In genomic region chr17:55728361-55728760, GRCh38 we compare ENCODE assay signal across 29 cellular contexts. TPM values are rescaled to one million over a fixed set of nuclear protein-coding genes. Genes with fewer than 3 reads are reported as not detected.
A peak's percentile ranks its signal among the peaks of the same experiment; 100 is the strongest.
DNase-seq lines count a peak whose midpoint lies in the region; ATAC-seq, FAIRE-seq and TF ChIP-seq lines count a peak whose summit lies in the region.
"Had no signal": no experiment of that assay in that cellular context is flagged by ENCODE, and none has a peak within 500 bp of the region (broad histone marks: within the 10 kb centered on the region; RNA-seq: fewer than 3 reads in every experiment).

No MANE protein-coding gene starts in this region.

- no peak overlapping the region for H3K23ac ChIP-seq in H1 (ENCODE audit: insufficient read length)

- H3K27ac ChIP-seq in H1 (ENCODE audit: low read depth, low read length): no peak overlapping the region
- H3K27ac ChIP-seq in neural progenitor cell: no peak overlapping the region
- H3K27ac ChIP-seq in tibial artery: peak overlapping the region; percentile 30 to 34
- no peak overlapping the region for H3K27ac ChIP-seq in foreskin keratinocyte
- H3K27ac ChIP-seq: brain microvascular endothelial cell, colonic mucosa, spleen had no signal

- H3K27ac Mint-ChIP-seq in activated CD4-positive, alpha-beta T cell treated with anti-CD3 and anti-CD28 coated beads, Interleukin-2, amount 10 ng/mL, durations not matched to agents 24 days and 14 days: no peak overlapping the region
- no peak overlapping the region for H3K27ac Mint-ChIP-seq in neural progenitor cell
- no peak overlapping the region for H3K27ac Mint-ChIP-seq in activated naive CD4-positive, alpha-beta T cell treated with anti-CD3 and anti-CD28 coated beads, Interleukin-2, amount 10 ng/mL, durations not matched to agents 7 days and 5 days
- H3K27ac Mint-ChIP-seq: activated CD4-positive, alpha-beta T cell treated with anti-CD3 and anti-CD28 coated beads for 36 hours; activated T-cell treated with anti-CD3 and anti-CD28 coated beads, Interleukin-2, amount 50 U/mL, for 24 hours; CD4-positive, alpha-beta memory T cell; effector memory CD8-positive, alpha-beta T cell; T-helper 17 cell had no signal

- H2BK20ac ChIP-seq in H1 (ENCODE audit: low read length): no peak overlapping the region

- TF ChIP-seq POLR2A in H1 (IDR thresholded peaks at IDR 0.05; ENCODE audit: control extremely low read depth in 1 of 2, low read depth in 2 of 2, low read length in 2 of 2): no peak

- no peaks in the 10 kb centered on the region for H3K79me1 ChIP-seq in H1 (ENCODE audit: low read depth, low read length)

- H3K4me3 Mint-ChIP-seq in activated CD4-positive, alpha-beta T cell treated with anti-CD3 and anti-CD28 coated beads, Interleukin-2, amount 10 ng/mL, durations not matched to agents 24 days and 14 days: no peak overlapping the region
- no peak overlapping the region for H3K4me3 Mint-ChIP-seq in neural progenitor cell
- no peak overlapping the region for H3K4me3 Mint-ChIP-seq in activated naive CD4-positive, alpha-beta T cell treated with anti-CD3 and anti-CD28 coated beads, Interleukin-2, amount 10 ng/mL, durations not matched to agents 7 days and 5 days
- H3K4me3 Mint-ChIP-seq: activated CD4-positive, alpha-beta T cell treated with anti-CD3 and anti-CD28 coated beads for 36 hours; activated T-cell treated with anti-CD3 and anti-CD28 coated beads, Interleukin-2, amount 50 U/mL, for 24 hours; CD4-positive, alpha-beta memory T cell; effector memory CD8-positive, alpha-beta T cell; T-helper 17 cell had no signal

- no peak overlapping the region for H4K5ac ChIP-seq in H1 (ENCODE audit: insufficient read length, low read depth, low read length)

- H3K4me1 Mint-ChIP-seq in activated CD4-positive, alpha-beta T cell treated with anti-CD3 and anti-CD28 coated beads, Interleukin-2, amount 10 ng/mL, durations not matched to agents 24 days and 14 days: peaks cover 3% of the 10 kb centered on the region
- H3K4me1 Mint-ChIP-seq in neural progenitor cell: peaks cover 47% of the 10 kb centered on the region
- H3K4me1 Mint-ChIP-seq in activated naive CD4-positive, alpha-beta T cell treated with anti-CD3 and anti-CD28 coated beads, Interleukin-2, amount 10 ng/mL, durations not matched to agents 7 days and 5 days: no peaks in the 10 kb centered on the region
- H3K4me1 Mint-ChIP-seq: CD4-positive, alpha-beta memory T cell had no signal

- no peaks in the 10 kb centered on the region for H3K27me3 ChIP-seq in H1 (replicated peaks in 1 of 4; ENCODE audit: control insufficient read depth in 3 of 4, extremely low read depth in 1 of 4, insufficient read depth in 3 of 4, low read length in 3 of 4)
- H3K27me3 ChIP-seq in neural progenitor cell: no peaks in the 10 kb centered on the region
- no peaks in the 10 kb centered on the region for H3K27me3 ChIP-seq in tibial artery
- H3K27me3 ChIP-seq in foreskin keratinocyte: no peaks in the 10 kb centered on the region
- H3K27me3 ChIP-seq: brain microvascular endothelial cell, colonic mucosa, esophagus squamous epithelium, gastroesophageal sphincter had no signal

- H4K91ac ChIP-seq in H1 (replicated peaks; ENCODE audit: insufficient read length, low read length): no peak overlapping the region

- H3K9me3 Mint-ChIP-seq in activated CD4-positive, alpha-beta T cell treated with anti-CD3 and anti-CD28 coated beads, Interleukin-2, amount 10 ng/mL, durations not matched to agents 24 days and 14 days: no peaks in the 10 kb centered on the region
- H3K9me3 Mint-ChIP-seq in neural progenitor cell: no peaks in the 10 kb centered on the region
- no peaks in the 10 kb centered on the region for H3K9me3 Mint-ChIP-seq in activated naive CD4-positive, alpha-beta T cell treated with anti-CD3 and anti-CD28 coated beads, Interleukin-2, amount 10 ng/mL, durations not matched to agents 7 days and 5 days
- H3K9me3 Mint-ChIP-seq: activated T-cell treated with anti-CD3 and anti-CD28 coated beads, Interleukin-2, amount 50 U/mL, for 24 hours; CD4-positive, alpha-beta memory T cell; effector memory CD8-positive, alpha-beta T cell had no signal

- ATAC-seq in foreskin keratinocyte: no peak
- ATAC-seq: activated CD4-positive, alpha-beta T cell treated with anti-CD3 and anti-CD28 coated beads for 36 hours; effector memory CD8-positive, alpha-beta T cell; gastroesophageal sphincter; T-helper 17 cell had no signal

- H3K4me3 ChIP-seq in H1 (ENCODE audit: extremely low read depth in 1 of 4, insufficient read depth in 2 of 4, low read depth in 3 of 4, low read length in 4 of 4) (no peak overlapping the region), neural progenitor cell (no peak overlapping the region), tibial artery (no peak overlapping the region)
- H3K4me3 ChIP-seq: colonic mucosa, esophagus squamous epithelium, gastroesophageal sphincter, spleen had no signal

- TF ChIP-seq CTCF in H1 (IDR thresholded peaks at IDR 0.05; ENCODE audit: control extremely low read depth in 1 of 3, insufficient read depth in 1 of 3, low read depth in 1 of 3, low read length in 3 of 3): no peak
- no peak for TF ChIP-seq CTCF in neural progenitor cell (IDR thresholded peaks at IDR 0.05)
- no peak for TF ChIP-seq CTCF in tibial artery (IDR thresholded peaks at IDR 0.05)
- no peak for TF ChIP-seq CTCF in foreskin keratinocyte (conservative IDR thresholded peaks at IDR 0.05)

- 77% methylated on average over 5 of the region's 5 CpGs; no CpG with 5 or more reads in 1 of the 2 experiments for WGBS in H1 (ENCODE audit: extremely low coverage in 1 of 2, insufficient coverage in 1 of 2, insufficient read length in 1 of 2, insufficient replicate concordance in 2 of 2, low coverage in 1 of 2, low lambda C conversion rate in 2 of 2, missing lambda C conversion rate in 1 of 2), 2 experiments

- H2BK15ac ChIP-seq in H1 (ENCODE audit: low read length): no peak overlapping the region

- H3K4me2 ChIP-seq in H1 (ENCODE audit: insufficient read depth in 1 of 2, low read depth in 2 of 2, low read length in 2 of 2) (no peak overlapping the region), neural progenitor cell (no peak overlapping the region)

- no peak overlapping the region for H3K9ac ChIP-seq in H1 (replicated peaks in 1 of 4; ENCODE audit: extremely low read depth in 1 of 4, low read depth in 3 of 4, low read length in 3 of 4)
- H3K9ac ChIP-seq in neural progenitor cell: no peak overlapping the region

- H3K36me3 ChIP-seq in H1 (ENCODE audit: control insufficient read depth in 2 of 4, insufficient read depth in 4 of 4, low read length in 3 of 4): no peaks in the 10 kb centered on the region
- no peaks in the 10 kb centered on the region for H3K36me3 ChIP-seq in neural progenitor cell
- H3K36me3 ChIP-seq in tibial artery: no peaks in the 10 kb centered on the region
- H3K36me3 ChIP-seq: brain microvascular endothelial cell, colonic mucosa, esophagus squamous epithelium, gastroesophageal sphincter, spleen had no signal

- intact Hi-C loops in activated CD4-positive, alpha-beta T cell treated with anti-CD3 and anti-CD28 coated beads, Interleukin-2, amount 10 ng/mL, durations not matched to agents 24 days and 14 days (cut with micrococcal nuclease): no loop called here
- intact Hi-C loops in tibial artery (cut with DNase I; ENCODE audit: low total_unique reads): no loop called here

- H3K9me3 ChIP-seq in H1 (ENCODE audit: insufficient read depth in 2 of 2, low read depth in 1 of 2, low read length in 1 of 2) (no peaks in the 10 kb centered on the region), neural progenitor cell (ENCODE audit: low read depth) (no peaks in the 10 kb centered on the region), tibial artery (no peaks in the 10 kb centered on the region)
- H3K9me3 ChIP-seq: colonic mucosa, esophagus squamous epithelium, gastroesophageal sphincter, spleen had no signal

- no peak overlapping the region for H2BK120ac ChIP-seq in H1 (replicated peaks; ENCODE audit: low read depth, low read length)

- H3F3A ChIP-seq in neural progenitor cell (ENCODE audit: low read depth): no peaks in the 10 kb centered on the region

- no peak overlapping the region for H3K14ac ChIP-seq in H1 (ENCODE audit: insufficient read length)

- H2AFZ ChIP-seq in H1 (ENCODE audit: low read length) (peak overlapping the region; percentile 95), neural progenitor cell (replicated peaks) (peak overlapping the region; percentile 79)

- no peak overlapping the region for H2AK5ac ChIP-seq in H1 (ENCODE audit: low read depth, low read length)

- H3K56ac ChIP-seq in H1 (replicated peaks; ENCODE audit: insufficient read length, low read depth, low read length): no peak overlapping the region

- peak; percentile 25 for DNase-seq in activated CD4-positive, alpha-beta T cell treated with anti-CD3 and anti-CD28 coated beads, Interleukin-2, amount 10 ng/mL, durations not matched to agents 24 days and 14 days
- no peak for DNase-seq in activated CD4-positive, alpha-beta T cell treated with anti-CD3 and anti-CD28 coated beads, Interleukin-2, amount 50 U/mL, for 1 hour
- DNase-seq in H1 (ENCODE audit: low read depth in 1 of 2, low spot score in 2 of 2) (no peak), neural progenitor cell (ENCODE audit: low spot score) (no peak), tibial artery (no peak), HCEC 1CT (no peak), foreskin keratinocyte (no peak)
- DNase-seq in activated naive CD4-positive, alpha-beta T cell treated with anti-CD3 and anti-CD28 coated beads, Interleukin-2, amount 10 ng/mL, durations not matched to agents 7 days and 5 days: no peak
- DNase-seq: 8988T; activated CD4-positive, alpha-beta T cell treated with anti-CD3 and anti-CD28 coated beads for 36 hours; activated T-cell treated with anti-CD3 and anti-CD28 coated beads, Interleukin-2, amount 50 U/mL, for 24 hours; brain microvascular endothelial cell; CD4-positive, alpha-beta memory T cell; colonic mucosa; DMS 273 treated with DMSO at 0.1 percent for 48 hours; effector memory CD8-positive, alpha-beta T cell; esophagus squamous epithelium; hypothalamus; NCI-H1048; NCI-H187; NCI-H2171 treated with DMSO at 0.1 percent for 48 hours; NCI-H69; spleen; stimulated activated CD4-positive, alpha-beta T cell treated with anti-CD3 and anti-CD28 coated beads, Interleukin-2, amount 100 ng/mL, for 48 hours; stimulated activated naive CD4-positive, alpha-beta T cell treated with Interleukin-2 at 50 U/mL for 16 hours; T-helper 17 cell had no signal

- no peaks in the 10 kb centered on the region for H4K20me1 ChIP-seq in H1 (replicated peaks in 1 of 2; ENCODE audit: control insufficient read depth in 1 of 2, insufficient read depth in 2 of 2, low read length in 2 of 2)
- no peaks in the 10 kb centered on the region for H4K20me1 ChIP-seq in neural progenitor cell (ENCODE audit: low read depth)

- TF ChIP-seq RAD21 in H1 (IDR thresholded peaks at IDR 0.05 in 1 of 2, conservative IDR thresholded peaks at IDR 0.05 in 1 of 2; ENCODE audit: low read depth in 2 of 2, low read length in 2 of 2): no peak

- no peaks in the 10 kb centered on the region for H3K79me2 ChIP-seq in H1 (ENCODE audit: control insufficient read depth in 1 of 2, insufficient read depth in 2 of 2, low read length in 2 of 2)
- H3K79me2 ChIP-seq in neural progenitor cell (ENCODE audit: low read depth): no peaks in the 10 kb centered on the region

- H2BK5ac ChIP-seq in H1 (ENCODE audit: low read depth, low read length): no peak overlapping the region

- TF ChIP-seq EP300 in H1 (IDR thresholded peaks at IDR 0.05; ENCODE audit: borderline replicate concordance in 1 of 2, low read depth in 2 of 2, low read length in 2 of 2): no peak

- no peaks in the 10 kb centered on the region for H3K23me2 ChIP-seq in H1 (ENCODE audit: low read depth, low read length)

- FAIRE-seq in H1 (lab: Jason Lieb, UNC): no peak
- FAIRE-seq: RCC 7860 had no signal

- no peak overlapping the region for H3K18ac ChIP-seq in H1 (ENCODE audit: extremely low read depth, low read length)

- CTCF ChIA-PET in H1 (lab: Charles Lee; ENCODE audit: partially characterized antibody): interaction anchor here (0.9 to 1.7 kb wide), 6 partner anchors 10 to 201 kb away, joined by 3 to 7 read pairs (median 4); no protein-coding TSS in a partner anchor
- CTCF ChIA-PET in activated naive CD4-positive, alpha-beta T cell treated with anti-CD3 and anti-CD28 coated beads, Interleukin-2, amount 10 ng/mL, durations not matched to agents 7 days and 5 days (lab: Charles Lee): no interaction called here

- H3K4me1 ChIP-seq in H1 (replicated peaks in 1 of 4; ENCODE audit: control insufficient read depth in 3 of 4, insufficient read depth in 4 of 4, low read length in 3 of 4): peaks cover 1 to 18% (median 8%) of the 10 kb centered on the region in 4 experiments; a peak in 4 of 7 replicates
- H3K4me1 ChIP-seq in neural progenitor cell: peaks cover 26% of the 10 kb centered on the region
- H3K4me1 ChIP-seq in tibial artery: peaks cover 0 to 70% (median 21%) of the 10 kb centered on the region in 4 donors
- peaks cover 17% of the 10 kb centered on the region for H3K4me1 ChIP-seq in foreskin keratinocyte
- H3K4me1 ChIP-seq: colonic mucosa had no signal

- no peaks in the 10 kb centered on the region for H3K36me3 Mint-ChIP-seq in activated CD4-positive, alpha-beta T cell treated with anti-CD3 and anti-CD28 coated beads, Interleukin-2, amount 10 ng/mL, durations not matched to agents 24 days and 14 days (ENCODE audit: low read depth)
- H3K36me3 Mint-ChIP-seq in neural progenitor cell: no peaks in the 10 kb centered on the region
- H3K36me3 Mint-ChIP-seq in activated naive CD4-positive, alpha-beta T cell treated with anti-CD3 and anti-CD28 coated beads, Interleukin-2, amount 10 ng/mL, durations not matched to agents 7 days and 5 days: no peaks in the 10 kb centered on the region
- H3K36me3 Mint-ChIP-seq: CD4-positive, alpha-beta memory T cell had no signal

- no peak overlapping the region for H4K8ac ChIP-seq in H1 (ENCODE audit: extremely low read depth, insufficient read depth, low read length)

- H3K4ac ChIP-seq in H1 (replicated peaks; ENCODE audit: insufficient read length, low read depth, low read length): no peak overlapping the region

- no peak overlapping the region for H2BK12ac ChIP-seq in H1 (ENCODE audit: low read depth, low read length)

- H3K27me3 Mint-ChIP-seq in activated CD4-positive, alpha-beta T cell treated with anti-CD3 and anti-CD28 coated beads, Interleukin-2, amount 10 ng/mL, durations not matched to agents 24 days and 14 days: peaks cover 73% of the 10 kb centered on the region
- H3K27me3 Mint-ChIP-seq in neural progenitor cell (ENCODE audit: insufficient read depth, low read depth): peaks cover 2% of the 10 kb centered on the region
- peaks cover 23% of the 10 kb centered on the region for H3K27me3 Mint-ChIP-seq in activated naive CD4-positive, alpha-beta T cell treated with anti-CD3 and anti-CD28 coated beads, Interleukin-2, amount 10 ng/mL, durations not matched to agents 7 days and 5 days

- POLR2A ChIA-PET in H1 (lab: Charles Lee; ENCODE audit: partially characterized antibody): no interaction called here

RNA-seq across cellular contexts. Expression of gene TMEM100, which starts 5.7 kb away (rescaled TPM):
- not detected in 2 replicates for total RNA-seq in activated CD4-positive, alpha-beta T cell treated with anti-CD3 and anti-CD28 coated beads, Interleukin-2, amount 10 ng/mL, durations not matched to agents 24 days and 14 days
- 0.48 and 1.1 TPM in 2 replicates for total RNA-seq in H1 (2021; fragmentation: NEBNext Ultra II Directional; extraction: Animal tissue kit (Norgen Biotek cat#: 25700))
- polyA plus RNA-seq in H1 (2011; rRNA removed) (0.25 and 0.36 TPM in 2 replicates), foreskin keratinocyte (0.16 and 0.23 TPM in 2 replicates)
- 0.23 TPM for polyA plus RNA-seq in H1 (2011; cell fraction: cytosol; rRNA removed)
- 0.19 TPM for polyA plus RNA-seq in H1 (2011; cell fraction: nucleus; rRNA removed)
- polyA plus RNA-seq in H1 (2012, experiment 1 of 2): 0.31 to 1.1 TPM (median 0.55 TPM) in 4 replicates
- 0.09 TPM for polyA plus RNA-seq in H1 (2012, experiment 2 of 2)
- polyA plus RNA-seq in H1 (2013, experiment 1 of 2): 0.47 TPM
- polyA plus RNA-seq in H1 (2013, experiment 2 of 2): 0.55 TPM
- polyA minus RNA-seq in H1 (2011; rRNA and poly(A)+ RNA removed): 0.56 and 1.1 TPM in 2 replicates
- polyA minus RNA-seq in H1 (2011; cell fraction: cytosol; rRNA and poly(A)+ RNA removed): not detected
- polyA minus RNA-seq in H1 (2011; cell fraction: nucleus; rRNA and poly(A)+ RNA removed): 1.4 TPM
- total RNA-seq in neural progenitor cell (ENCODE audit: low replicate concordance) (0.59 and 1.2 TPM in 2 replicates), foreskin keratinocyte (0.07 and 0.37 TPM in 2 replicates)
- total RNA-seq: activated CD4-positive, alpha-beta T cell treated with anti-CD3 and anti-CD28 coated beads for 36 hours; activated CD8-positive, alpha-beta memory T cell treated with anti-CD3 and anti-CD28 coated beads for 36 hours; CD4-positive, alpha-beta memory T cell; T-helper 17 cell had no signal
- polyA plus RNA-seq: CD4-positive, alpha-beta memory T cell had no signal

RNA-seq across cellular contexts. Expression of gene PCTP, which starts 22.5 kb away (rescaled TPM):
- 5.4 and 6.4 TPM in 2 replicates for total RNA-seq in activated CD4-positive, alpha-beta T cell treated with anti-CD3 and anti-CD28 coated beads, Interleukin-2, amount 10 ng/mL, durations not matched to agents 24 days and 14 days
- total RNA-seq in H1 (2021; fragmentation: NEBNext Ultra II Directional; extraction: Animal tissue kit (Norgen Biotek cat#: 25700)): 12.5 and 14.6 TPM in 2 replicates
- polyA plus RNA-seq in H1 (2011; rRNA removed): 11.2 and 14.1 TPM in 2 replicates
- polyA plus RNA-seq in H1 (2011; cell fraction: cytosol; rRNA removed): 16.4 TPM
- 6.6 TPM for polyA plus RNA-seq in H1 (2011; cell fraction: nucleus; rRNA removed)
- polyA plus RNA-seq in H1 (2012, experiment 1 of 2): 12.1 to 14.9 TPM (median 13.5 TPM) in 4 replicates
- polyA plus RNA-seq in H1 (2012, experiment 2 of 2): 4.3 TPM
- 9.5 TPM for polyA plus RNA-seq in H1 (2013, experiment 1 of 2)
- polyA plus RNA-seq in H1 (2013, experiment 2 of 2): 10.3 TPM
- 13.9 and 16.4 TPM in 2 replicates for polyA minus RNA-seq in H1 (2011; rRNA and poly(A)+ RNA removed)
- polyA minus RNA-seq in H1 (2011; cell fraction: cytosol; rRNA and poly(A)+ RNA removed): 8.1 TPM
- 11.6 TPM for polyA minus RNA-seq in H1 (2011; cell fraction: nucleus; rRNA and poly(A)+ RNA removed)
- total RNA-seq in neural progenitor cell (ENCODE audit: low replicate concordance): 26.5 and 30.4 TPM in 2 replicates
- total RNA-seq in foreskin keratinocyte: 16.5 and 17.7 TPM in 2 replicates
- polyA plus RNA-seq in foreskin keratinocyte: 12.5 TPM in 2 replicates

Comparison
In these comparisons a context has a peak if more than half of its experiments do, and no peak if none do; other contexts are left out.
1. H3K27ac ChIP-seq: peak in tibial artery (2 of 2); none in H1 (single experiment), neural progenitor cell (single experiment) and foreskin keratinocyte (single experiment).